Comparison of ENCODE assay signal across 9 cellular contexts in the genomic region with DNA sequence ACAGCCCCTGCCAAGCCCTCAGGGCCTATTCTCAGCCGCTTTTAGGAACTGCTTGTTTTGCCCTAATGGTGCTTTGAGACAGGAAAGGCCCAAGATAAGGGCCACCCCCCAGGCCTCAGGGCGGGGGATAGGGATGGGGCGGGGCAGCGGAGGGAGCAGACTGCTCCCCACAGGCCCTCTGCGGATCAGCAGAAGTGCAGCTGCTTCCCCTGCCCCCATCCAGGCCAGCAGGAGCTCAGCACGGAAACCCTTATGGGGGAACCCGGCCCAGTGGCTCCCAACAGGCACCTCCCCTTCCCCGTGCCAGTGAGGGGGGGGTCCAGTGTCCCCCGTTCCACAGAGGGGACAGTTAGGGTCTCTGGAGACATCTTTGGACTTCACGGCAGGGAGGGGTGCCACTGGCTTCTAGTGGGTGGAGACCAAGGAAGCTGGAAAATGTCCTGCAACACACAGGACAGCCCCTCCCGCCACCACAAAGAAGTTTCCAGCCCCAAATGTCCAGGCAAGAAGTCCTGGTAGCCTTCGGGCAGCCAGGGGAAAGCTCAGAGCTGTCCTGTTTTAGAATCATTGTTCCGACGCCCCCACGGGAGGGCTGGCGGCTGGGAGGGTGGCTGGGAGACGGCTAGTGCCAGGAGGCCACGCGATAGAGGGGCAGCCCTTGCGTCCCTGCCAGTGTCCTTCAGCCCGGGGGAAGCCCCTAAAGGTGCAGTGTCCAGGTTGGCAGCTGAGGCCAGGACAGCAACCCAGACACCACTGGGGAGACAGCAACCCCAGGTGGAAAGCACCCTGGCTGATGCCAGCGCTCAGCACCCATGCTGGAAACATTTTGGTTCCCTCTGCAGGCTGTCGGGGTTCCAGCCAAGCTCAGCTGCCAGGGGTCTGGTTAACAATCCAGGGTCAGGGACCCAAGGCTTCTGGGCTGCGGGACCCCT. TPM values are rescaled to one million over a fixed set of nuclear protein-coding genes. Genes with fewer than 3 reads are reported as not detected.
A peak's percentile ranks its signal among the peaks of the same experiment; 100 is the strongest.
DNase-seq lines count a peak whose midpoint lies in the region; ATAC-seq and TF ChIP-seq lines count a peak whose summit lies in the region.
"Had no signal": no experiment of that assay in that cellular context is flagged by ENCODE, and none has a peak within 500 bp of the region (broad histone marks: within the 10 kb centered on the region; RNA-seq: fewer than 3 reads in every experiment).

No MANE protein-coding gene starts in this region.

- no peaks in the 10 kb centered on the region for H3K9me3 ChIP-seq in CD8-positive, alpha-beta memory T cell (ENCODE audit: low read length)
- no peaks in the 10 kb centered on the region for H3K9me3 ChIP-seq in adipocyte (ENCODE audit: control insufficient read depth, low read length)
- H3K9me3 ChIP-seq in esophagus squamous epithelium, result no peaks in the 10 kb centered on the region
- H3K9me3 ChIP-seq: neutrophil had no signal

- no peaks in the 10 kb centered on the region for H3K27me3 ChIP-seq in CD8-positive, alpha-beta memory T cell (ENCODE audit: insufficient read depth, low read length, poor library complexity, severe bottlenecking)
- H3K27me3 ChIP-seq in adipocyte (replicated peaks; ENCODE audit: control insufficient read depth, insufficient read depth, low read length), result peaks cover 61% of the 10 kb centered on the region
- peaks cover 0 to 81% (median 0%) of the 10 kb centered on the region in 4 donors for H3K27me3 ChIP-seq in esophagus squamous epithelium

- DNase-seq in CD8-positive, alpha-beta memory T cell, result no peak
- DNase-seq in NCI-H146 treated with DMSO at 0.1 percent for 48 hours (lab: John Stamatoyannopoulos, UW; ENCODE audit: unreplicated experiment) (peak; percentile 38), adipocyte (ENCODE audit: low read depth) (peak; percentile 10), naive B cell (peak; percentile 74), esophagus squamous epithelium (lab: John Stamatoyannopoulos, UW) (no peak), ureter (ENCODE audit: low spot score) (no peak)

- H3K9ac ChIP-seq in adipocyte (ENCODE audit: low read length), result no peak overlapping the region

- peaks cover 27 to 56% (median 34%) of the 10 kb centered on the region in 3 donors for H3K4me1 Mint-ChIP-seq in CD8-positive, alpha-beta memory T cell
- H3K4me1 Mint-ChIP-seq in naive B cell, result peaks cover 43 to 49% (median 45%) of the 10 kb centered on the region in 3 donors

- H3K4me1 ChIP-seq in CD8-positive, alpha-beta memory T cell (ENCODE audit: insufficient read depth, low read length), result peaks cover 32% of the 10 kb centered on the region
- H3K4me1 ChIP-seq in adipocyte (ENCODE audit: control insufficient read depth, insufficient read depth, low read length) (peaks cover 4% of the 10 kb centered on the region), esophagus squamous epithelium (peaks cover 10 to 41% (median 13%) of the 10 kb centered on the region in 3 donors)

- H3K9me3 Mint-ChIP-seq in CD8-positive, alpha-beta memory T cell, result no peaks in the 10 kb centered on the region
- H3K9me3 Mint-ChIP-seq in naive B cell, result no peaks in the 10 kb centered on the region

- H3K27ac Mint-ChIP-seq in CD8-positive, alpha-beta memory T cell, result peak overlapping the region in 2 of 8 donors; percentile 12 to 61
- H3K27ac Mint-ChIP-seq in naive B cell, result peak overlapping the region in 5 of 6 donors; percentile 42 to 88 (median 63)

- no peak overlapping the region for H3K4me3 ChIP-seq in CD8-positive, alpha-beta memory T cell (ENCODE audit: low read length)
- H3K4me3 ChIP-seq in adipocyte (ENCODE audit: low read length) (no peak overlapping the region), esophagus squamous epithelium (peak overlapping the region in 1 of 4 donors; percentile 26)

- no peak for TF ChIP-seq CTCF in esophagus squamous epithelium (IDR thresholded peaks at IDR 0.05)

- intact Hi-C loops in esophagus squamous epithelium (cut with DNase I), result no loop called here

- H3K36me3 ChIP-seq in CD8-positive, alpha-beta memory T cell (ENCODE audit: insufficient read depth, low read length), result no peaks in the 10 kb centered on the region
- no peaks in the 10 kb centered on the region for H3K36me3 ChIP-seq in adipocyte (ENCODE audit: control insufficient read depth, insufficient read depth, low read length, severe bottlenecking)
- no peaks in the 10 kb centered on the region for H3K36me3 ChIP-seq in esophagus squamous epithelium
- H3K36me3 ChIP-seq: neutrophil had no signal

- peak overlapping the region in 2 of 7 donors; percentile 25 to 68 for H3K4me3 Mint-ChIP-seq in CD8-positive, alpha-beta memory T cell
- peak overlapping the region in 6 of 8 donors; percentile 28 to 77 (median 54) for H3K4me3 Mint-ChIP-seq in naive B cell

- WGBS in esophagus squamous epithelium, 2 donors, result 0 to 36% methylated on average over 3 to 12 of the region's 24 CpGs

- CTCF ChIA-PET in CD8-positive, alpha-beta memory T cell (lab: Charles Lee), result interaction anchor here (1.0 to 9.1 kb wide), 5 partner anchors 10 to 276 kb away, joined by 4 to 90 read pairs (median 7); a partner anchor contains a TSS

- ATAC-seq in GM19438 (IDR thresholded peaks at IDR 0.05; ENCODE audit: low read depth, unreplicated experiment) (peak; percentile 68), naive B cell (ENCODE audit: low read depth in 2 of 2) (peak; percentile 81 to 87), GM19328 (IDR thresholded peaks at IDR 0.05; ENCODE audit: unreplicated experiment) (no peak)

- H3K36me3 Mint-ChIP-seq in CD8-positive, alpha-beta memory T cell, result no peaks in the 10 kb centered on the region
- H3K36me3 Mint-ChIP-seq in naive B cell, result no peaks in the 10 kb centered on the region

- no peaks in the 10 kb centered on the region for H3K27me3 Mint-ChIP-seq in CD8-positive, alpha-beta memory T cell
- no peaks in the 10 kb centered on the region for H3K27me3 Mint-ChIP-seq in naive B cell

- POLR2A ChIA-PET in CD8-positive, alpha-beta memory T cell (lab: Charles Lee), result interaction anchor here (1.1 to 3.6 kb wide), 3 partner anchors 10 to 15 kb away, joined by 5 to 20 read pairs (median 6); a partner anchor contains a TSS

- TF ChIP-seq POLR2A in esophagus squamous epithelium (IDR thresholded peaks at IDR 0.05), result no peak

- H3K27ac ChIP-seq in CD8-positive, alpha-beta memory T cell (ENCODE audit: low read depth, low read length), result peak overlapping the region; percentile 9
- H3K27ac ChIP-seq in esophagus squamous epithelium, result peak overlapping the region in 2 of 4 donors; percentile 22 to 26
- H3K27ac ChIP-seq: neutrophil had no signal

RNA-seq across cellular contexts. Expression of a gene that starts 10.4 kb away (rescaled TPM):
- 10 to 100 TPM; 51.3 to 52.0 TPM for total RNA-seq in CD8-positive, alpha-beta memory T cell
- 34.9 TPM for polyA plus RNA-seq in CD8-positive, alpha-beta memory T cell
- 10 to 100 TPM in 4 of 6 donors, 1 to 10 TPM in 2; 8.2 to 33.0 (median 10.8) TPM for polyA plus RNA-seq in naive B cell (ENCODE audit: low read depth in 6 of 6)
- 1 to 10 TPM in 3 of 4 donors, under 1 TPM in 1; 0.79 to 5.0 (median 1.6) TPM for total RNA-seq in esophagus squamous epithelium
- total RNA-seq in ureter, result 1.5 TPM

RNA-seq across cellular contexts. Expression of a gene that starts 54.7 kb away (rescaled TPM):
- 10 to 100 TPM; 73.0 to 76.7 TPM for total RNA-seq in CD8-positive, alpha-beta memory T cell
- polyA plus RNA-seq in CD8-positive, alpha-beta memory T cell, result 23.8 TPM
- polyA plus RNA-seq in naive B cell (ENCODE audit: low read depth in 6 of 6), result 10 to 100 TPM in 1 of 6 donors, 1 to 10 TPM in 5; 4.6 to 11.9 (median 6.7) TPM
- total RNA-seq in esophagus squamous epithelium (10 to 100 TPM; 15.3 to 35.0 (median 23.3) TPM), ureter (8.1 TPM)

Comparison
In these comparisons a context has a peak if more than half of its experiments do, and no peak if none do; other contexts are left out.
1. DNase-seq: peak in NCI-H146 treated with DMSO at 0.1 percent for 48 hours (single experiment), adipocyte (single experiment) and naive B cell (single experiment); none in CD8-positive, alpha-beta memory T cell (0 of 5), esophagus squamous epithelium (single experiment) and ureter (single experiment).
2. RNA of a gene that starts 10.4 kb away (total RNA-seq): 51.3 to 52.0 TPM in CD8-positive, alpha-beta memory T cell; 0.79 to 5.0 TPM in esophagus squamous epithelium and 1.5 TPM in ureter (single experiment); every median in the first group is over 4 times any median in the second.